5 cellular contexts compared by ENCODE assay signal in the genomic region with DNA sequence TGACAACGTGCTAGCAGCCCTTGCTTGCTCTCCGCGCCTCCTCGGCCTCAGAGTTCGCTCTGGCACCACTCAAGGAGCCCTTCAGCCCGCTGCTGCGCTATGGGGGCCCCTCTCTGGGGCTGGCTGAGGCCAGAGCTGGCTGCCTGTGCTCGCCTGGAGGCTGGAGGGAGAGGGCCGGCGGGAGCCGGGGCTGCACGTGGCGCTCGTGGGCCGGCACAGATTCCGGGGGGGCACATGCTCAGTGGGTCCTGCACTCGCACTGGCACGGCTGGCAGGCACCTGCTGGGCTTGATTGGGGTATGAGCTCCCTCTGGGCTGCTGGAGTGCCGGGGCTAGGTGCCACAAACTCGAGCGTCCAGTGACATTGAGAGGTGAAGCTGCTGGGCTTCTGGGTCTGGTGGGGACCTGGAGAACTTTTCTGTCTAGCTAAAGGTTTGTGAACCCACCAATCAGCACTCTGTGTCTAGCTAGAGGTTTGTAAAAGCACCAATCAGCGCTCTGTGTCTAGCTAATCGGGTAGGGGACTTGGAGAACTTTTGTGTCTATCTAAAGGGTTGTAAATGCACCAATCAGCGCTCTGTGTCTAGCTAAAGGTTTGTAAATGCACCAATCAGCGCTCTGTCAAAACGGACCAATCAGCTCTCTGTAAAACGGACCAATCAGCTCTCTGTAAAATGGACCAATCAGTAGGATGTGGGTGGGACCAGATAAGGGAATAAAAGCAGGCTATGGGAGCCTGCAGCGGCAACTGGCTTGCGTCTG.
DNase-seq lines count a peak whose midpoint lies in the region; ATAC-seq, FAIRE-seq and TF ChIP-seq lines count a peak whose summit lies in the region.
"Not testable (repeated sequence)": the region's sequence is repeated elsewhere in the genome, so short reads cannot be mapped to it uniquely, and the experiment has no call there.

No MANE protein-coding gene starts in this region.

- TF ChIP-seq EP300 in K562 (IDR thresholded peaks at IDR 0.05; ENCODE audit: low read length), result not testable (repeated sequence)

- not testable (repeated sequence) for DNase-seq in IMR-90; K562 (ENCODE audit: extremely low read depth in 1 of 4, low spot score in 3 of 4); neuronal stem cell (ENCODE audit: low spot score)
- peak; percentile 64 for DNase-seq in kidney
- peak; percentile 72 for DNase-seq in testis

- H3K9me3 ChIP-seq in IMR-90 (ENCODE audit: control insufficient read depth, insufficient read depth, low read length); K562 (replicated peaks; ENCODE audit: control insufficient read depth, insufficient read depth, low read depth, low read length); kidney (ENCODE audit: control insufficient read depth in 1 of 2, low read length in 2 of 2); neuronal stem cell (replicated peaks in 1 of 2; ENCODE audit: control insufficient read depth in 2 of 2, insufficient read depth in 1 of 2, low read depth in 1 of 2, low read length in 2 of 2); testis: not testable (repeated sequence)

- not testable (repeated sequence) for FAIRE-seq in K562 (lab: Jason Lieb, UNC); kidney (lab: Jason Lieb, UNC)

- H3K9me1 ChIP-seq in IMR-90 (ENCODE audit: insufficient read depth, low read length); K562 (ENCODE audit: control insufficient read depth, insufficient read depth, low read length): not testable (repeated sequence)

- not testable (repeated sequence) for H3K18ac ChIP-seq in IMR-90 (ENCODE audit: low read depth, low read length)
- H3K18ac ChIP-seq in neuronal stem cell (ENCODE audit: low read length), result peak overlapping the region; percentile 17

- H2AK9ac ChIP-seq in IMR-90 (replicated peaks; ENCODE audit: low read depth, low read length, poor library complexity), result not testable (repeated sequence)

- CTCF ChIA-PET in IMR-90 (lab: Yijun Ruan, JAX), result not testable (repeated sequence)
- CTCF ChIA-PET in K562 (lab: Yijun Ruan, JAX; ENCODE audit: low intra/inter-chr PET ratio), result interaction anchor here (0.7 kb wide), 1 partner anchor 1167 kb away, joined by 3 read pairs; no protein-coding TSS in a partner anchor

- in situ Hi-C loops in IMR-90 (cut with MboI; ENCODE audit: low sequenced_read_pairs), result loop anchor here (10.0 kb wide), 1 partner anchor 117 kb away; a partner anchor contains a TSS
- in situ Hi-C loops in K562 (cut with MboI), result loop anchor here (25.0 kb wide), 1 partner anchor 244 kb away; no protein-coding TSS in a partner anchor

- H3K4me3 ChIP-seq in IMR-90 (ENCODE audit: insufficient read depth, low read depth, low read length); K562; kidney (ENCODE audit: low read length in 2 of 2); neuronal stem cell (ENCODE audit: low read length in 2 of 2): not testable (repeated sequence)
- peak overlapping the region; percentile 36 to 38 for H3K4me3 ChIP-seq in testis

- not testable (repeated sequence) for H2AK5ac ChIP-seq in IMR-90 (ENCODE audit: low read depth, low read length)
- H2AK5ac ChIP-seq in neuronal stem cell (ENCODE audit: low read depth, low read length), result peak overlapping the region; percentile 81

- dilution Hi-C loops in IMR-90 (cut with HindIII; ENCODE audit: low sequenced_read_pairs, unreplicated experiment), result not testable (repeated sequence)

- not testable (repeated sequence) for H2BK120ac ChIP-seq in IMR-90 (ENCODE audit: low read depth, low read length); neuronal stem cell (ENCODE audit: low read depth, low read length)

- POLR2A ChIA-PET in IMR-90 (lab: Charles Lee; ENCODE audit: unreplicated experiment); K562 (lab: Yijun Ruan, JAX): not testable (repeated sequence)

- H2BK20ac ChIP-seq in IMR-90 (ENCODE audit: low read depth, low read length), result not testable (repeated sequence)

- not testable (repeated sequence) for TF ChIP-seq RAD21 in IMR-90 (IDR thresholded peaks at IDR 0.05; ENCODE audit: low read length); K562 (CRISPR knock-in tag; conservative IDR thresholded peaks at IDR 0.05 in 1 of 2, IDR thresholded peaks at IDR 0.05 in 1 of 2)

- H4K5ac ChIP-seq in IMR-90 (ENCODE audit: low read depth, low read length), result not testable (repeated sequence)

- H3K4me2 ChIP-seq in IMR-90 (ENCODE audit: low read depth, low read length); K562 (ENCODE audit: insufficient read depth, low read length); neuronal stem cell (ENCODE audit: insufficient read depth, low read length, poor library complexity, severe bottlenecking): not testable (repeated sequence)

- H3K27me3 ChIP-seq in IMR-90 (ENCODE audit: control insufficient read depth, insufficient read depth, low read length); K562 (ENCODE audit: control insufficient read depth in 2 of 2, insufficient read depth in 2 of 2, low read length in 2 of 2); neuronal stem cell (ENCODE audit: control insufficient read depth in 3 of 3, insufficient read depth in 3 of 3, low read depth in 1 of 3, low read length in 3 of 3); testis: not testable (repeated sequence)

- H4K20me1 ChIP-seq in IMR-90 (ENCODE audit: insufficient read depth, low read length); K562 (replicated peaks; ENCODE audit: control insufficient read depth, insufficient read depth, low read length): not testable (repeated sequence)

- TF ChIP-seq POLR2A in IMR-90 (IDR thresholded peaks at IDR 0.05; ENCODE audit: low read depth, low read length); K562 (conservative IDR thresholded peaks at IDR 0.05); testis (IDR thresholded peaks at IDR 0.05): not testable (repeated sequence)

- H3K79me2 ChIP-seq in K562 (ENCODE audit: control insufficient read depth, insufficient read depth, low read length), result not testable (repeated sequence)

- not testable (repeated sequence) for ATAC-seq in IMR-90 (ENCODE audit: low read depth); K562

- not testable (repeated sequence) for H3K4me1 ChIP-seq in IMR-90 (ENCODE audit: control insufficient read depth, insufficient read depth, low read length); kidney (ENCODE audit: control insufficient read depth in 1 of 2, insufficient read depth in 1 of 2, low read depth in 1 of 2, low read length in 2 of 2); neuronal stem cell (ENCODE audit: control insufficient read depth in 2 of 2, insufficient read depth in 1 of 2, low read depth in 1 of 2, low read length in 2 of 2)
- peaks cover 0 to 22% of the 10 kb centered on the region in 2 experiments; a peak in 2 of 5 replicates for H3K4me1 ChIP-seq in K562 (replicated peaks in 1 of 2; ENCODE audit: control insufficient read depth in 2 of 2, insufficient read depth in 2 of 2, low read length in 2 of 2)
- H3K4me1 ChIP-seq in testis, result peaks cover 13% of the 10 kb centered on the region

- H3K14ac ChIP-seq in IMR-90 (replicated peaks; ENCODE audit: low read depth, low read length), result not testable (repeated sequence)
- H3K14ac ChIP-seq in neuronal stem cell (ENCODE audit: low read length), result peak overlapping the region; percentile 82

- not testable (repeated sequence) for H3K9ac ChIP-seq in IMR-90 (ENCODE audit: low read depth, low read length); K562 (ENCODE audit: insufficient read depth in 1 of 2, low read depth in 2 of 2, low read length in 2 of 2); kidney (ENCODE audit: low read length in 2 of 2); neuronal stem cell (ENCODE audit: low read depth, low read length, poor library complexity)

- not testable (repeated sequence) for BruUV-seq in IMR-90 (replicated peaks; lab: Mats Ljungman, UMichigan); K562 (replicated peaks; lab: Mats Ljungman, UMichigan)

- not testable (repeated sequence) for TF ChIP-seq CTCF in IMR-90 (conservative IDR thresholded peaks at IDR 0.05; ENCODE audit: low read depth, low read length); K562 (IDR thresholded peaks at IDR 0.05 in 2 of 3, conservative IDR thresholded peaks at IDR 0.05 in 1 of 3; ENCODE audit: insufficient read depth in 2 of 3, low read depth in 1 of 3, low read length in 3 of 3); kidney (IDR thresholded peaks at IDR 0.05; ENCODE audit: borderline replicate concordance, extremely low read depth, insufficient read depth); testis (IDR thresholded peaks at IDR 0.05)

- intact Hi-C loops in IMR-90 (cut with micrococcal nuclease), result loop anchor here (5.0 kb wide), 1 partner anchor 34 kb away; no protein-coding TSS in a partner anchor
- intact Hi-C loops in K562 (cut with micrococcal nuclease); kidney (cut with DNase I); testis (cut with DNase I; ENCODE audit: low total_unique reads): not testable (repeated sequence)

- H2BK5ac ChIP-seq in IMR-90 (ENCODE audit: low read depth, low read length, poor library complexity, severe bottlenecking); neuronal stem cell (ENCODE audit: low read length): not testable (repeated sequence)

- not testable (repeated sequence) for H3K79me1 ChIP-seq in IMR-90 (ENCODE audit: low read depth in 1 of 2, low read length in 2 of 2); neuronal stem cell (ENCODE audit: low read depth, low read length)

- H4K8ac ChIP-seq in IMR-90 (ENCODE audit: low read depth in 2 of 2, low read length in 2 of 2); neuronal stem cell (ENCODE audit: low read depth, low read length): not testable (repeated sequence)

- H2BK15ac ChIP-seq in IMR-90 (ENCODE audit: low read depth, low read length); neuronal stem cell (ENCODE audit: low read length): not testable (repeated sequence)

- not testable (repeated sequence) for H4K91ac ChIP-seq in IMR-90 (ENCODE audit: insufficient read depth, low read depth, low read length); neuronal stem cell (ENCODE audit: low read depth, low read length, poor library complexity)

- H3K23ac ChIP-seq in IMR-90 (ENCODE audit: low read depth, low read length); neuronal stem cell (ENCODE audit: low read depth, low read length, poor library complexity): not testable (repeated sequence)

- not testable (repeated sequence) for H3K4ac ChIP-seq in IMR-90 (ENCODE audit: low read depth, low read length)
- H3K4ac ChIP-seq in neuronal stem cell (ENCODE audit: low read length), result peak overlapping the region; percentile 53

- not testable (repeated sequence) for H3K27ac ChIP-seq in IMR-90 (ENCODE audit: insufficient read depth, low read length); K562 (ENCODE audit: extremely low read depth, low read depth, low read length); kidney (ENCODE audit: low read depth in 2 of 2, low read length in 2 of 2); neuronal stem cell (replicated peaks; ENCODE audit: low read length); testis

- H2AFZ ChIP-seq in IMR-90 (replicated peaks; ENCODE audit: low read length, poor library complexity), result peak overlapping the region; percentile 52
- H2AFZ ChIP-seq in K562 (ENCODE audit: low read depth, low read length); neuronal stem cell (ENCODE audit: low read length): not testable (repeated sequence)

- WGBS in IMR-90 (ENCODE audit: extremely low coverage in 2 of 2, insufficient read length in 1 of 2), 2 experiments, result 95% methylated on average over 7 of the region's 29 CpGs; no CpG with 5 or more reads in 1 of the 2 experiments
- WGBS in K562 (ENCODE audit: insufficient coverage, low coverage, missing lambda C conversion rate), result 75% methylated on average over 17 of the region's 29 CpGs
- no CpG with 5 or more reads among the region's 29 CpGs for WGBS in neuronal stem cell (ENCODE audit: extremely low coverage in 2 of 2, insufficient read length in 2 of 2, insufficient replicate concordance in 1 of 2), 2 donors
- WGBS in testis, 2 donors, result 61 to 80% methylated on average over 22 to 29 of the region's 29 CpGs

- H3K36me3 ChIP-seq in IMR-90 (ENCODE audit: control insufficient read depth, insufficient read depth, low read length); K562 (ENCODE audit: control insufficient read depth, insufficient read depth, low read length); kidney (ENCODE audit: control insufficient read depth in 1 of 2, insufficient read depth in 2 of 2, low read length in 2 of 2); neuronal stem cell (replicated peaks in 1 of 2; ENCODE audit: control insufficient read depth in 2 of 2, insufficient read depth in 2 of 2, low read length in 2 of 2); testis (ENCODE audit: low read depth, missing control alignments): not testable (repeated sequence)

- not testable (repeated sequence) for H3K56ac ChIP-seq in IMR-90 (ENCODE audit: extremely low read depth, insufficient read depth, low read length)

- not testable (repeated sequence) for H2BK12ac ChIP-seq in neuronal stem cell (ENCODE audit: low read length)
